ENCODE assay signal across 12 cellular contexts in genomic region chr9:123742009-123742767, GRCh38.
DNase-seq lines count a peak whose midpoint lies in the region; ATAC-seq and TF ChIP-seq lines count a peak whose summit lies in the region.
"Had no signal": no experiment of that assay in that cellular context is flagged by ENCODE, and none has a peak within 500 bp of the region (broad histone marks: within the 10 kb centered on the region; RNA-seq: fewer than 3 reads in every experiment).

No MANE protein-coding gene starts in this region.

- no peaks in the 10 kb centered on the region for H3K36me3 ChIP-seq in testis (ENCODE audit: low read depth, missing control alignments)

- no peak for TF ChIP-seq POLR2A in testis (IDR thresholded peaks at IDR 0.05)

- H3K27me3 Mint-ChIP-seq in activated CD8-positive, alpha-beta T cell treated with anti-CD3 and anti-CD28 coated beads for 36 hours = no peaks in the 10 kb centered on the region
- H3K27me3 Mint-ChIP-seq: naive B cell had no signal

- H3K4me3 Mint-ChIP-seq in activated CD8-positive, alpha-beta T cell treated with anti-CD3 and anti-CD28 coated beads for 36 hours = no peak overlapping the region
- H3K4me3 Mint-ChIP-seq: naive B cell; T-helper 1 cell treated with Interleukin-12 subunit alpha and Interleukin-12 subunit beta and Interleukin-4 antibody, amounts not matched to agents 30 μg/mL and 1 μg/mL, for 36 hours had no signal

- H3K4me1 ChIP-seq in testis = peaks cover 13% of the 10 kb centered on the region

- TF ChIP-seq CTCF in fibroblast of mammary gland (conservative IDR thresholded peaks at IDR 0.05; ENCODE audit: control insufficient read depth, insufficient read depth, low read depth, low read length) (no peak), testis (IDR thresholded peaks at IDR 0.05) (no peak)
- TF ChIP-seq CTCF in activated CD8-positive, alpha-beta T cell treated with anti-CD3 and anti-CD28 coated beads for 36 hours (IDR thresholded peaks at IDR 0.05) = no peak

- no peak for ATAC-seq in activated CD8-positive, alpha-beta T cell treated with anti-CD3 and anti-CD28 coated beads for 36 hours

- CTCF ChIA-PET in activated CD8-positive, alpha-beta T cell treated with anti-CD3 and anti-CD28 coated beads for 36 hours (lab: Charles Lee) = no interaction called here

- no peaks in the 10 kb centered on the region for H3K9me3 Mint-ChIP-seq in activated CD8-positive, alpha-beta T cell treated with anti-CD3 and anti-CD28 coated beads for 36 hours
- H3K9me3 Mint-ChIP-seq: naive B cell; T-helper 1 cell treated with Interleukin-12 subunit alpha and Interleukin-12 subunit beta and Interleukin-4 antibody, amounts not matched to agents 30 μg/mL and 1 μg/mL, for 36 hours had no signal

- H3K36me3 Mint-ChIP-seq in activated CD8-positive, alpha-beta T cell treated with anti-CD3 and anti-CD28 coated beads for 36 hours (ENCODE audit: low read depth) = no peaks in the 10 kb centered on the region

- DNase-seq in DMS153 (lab: John Stamatoyannopoulos, UW) (peak; percentile 40), DMS153 treated with DMSO at 0.1 percent for 48 hours (lab: John Stamatoyannopoulos, UW; ENCODE audit: unreplicated experiment) (no peak), fibroblast of mammary gland (ENCODE audit: low read depth) (peak; percentile 59), middle frontal gyrus (ENCODE audit: extremely low spot score, low spot score) (peak; percentile 37), testis (peak; percentile 67), NCI-H1105 (lab: John Stamatoyannopoulos, UW) (no peak)
- DNase-seq in activated CD8-positive, alpha-beta T cell treated with anti-CD3 and anti-CD28 coated beads for 36 hours = no peak
- no peak for DNase-seq in stimulated activated CD4-positive, alpha-beta T cell treated with anti-CD3 and anti-CD28 coated beads, Interleukin-2, amount 100 ng/mL, for 24 hours
- DNase-seq: naive B cell, NCI-H526 had no signal

- H3K27ac Mint-ChIP-seq in activated CD8-positive, alpha-beta T cell treated with anti-CD3 and anti-CD28 coated beads for 36 hours = no peak overlapping the region
- H3K27ac Mint-ChIP-seq: T-helper 1 cell treated with Interleukin-12 subunit alpha and Interleukin-12 subunit beta and Interleukin-4 antibody, amounts not matched to agents 30 μg/mL and 1 μg/mL, for 36 hours had no signal

- peak overlapping the region; percentile 4 to 60 for H3K27ac ChIP-seq in testis
- H3K27ac ChIP-seq: 22Rv1 had no signal

- WGBS in testis, 2 donors = 25 to 34% methylated on average over 7 of the region's 7 CpGs

- H3K27me3 ChIP-seq in testis = no peaks in the 10 kb centered on the region

- H3K4me1 Mint-ChIP-seq in activated CD8-positive, alpha-beta T cell treated with anti-CD3 and anti-CD28 coated beads for 36 hours (ENCODE audit: low read depth) = peaks cover 6% of the 10 kb centered on the region

- POLR2A ChIA-PET in activated CD8-positive, alpha-beta T cell treated with anti-CD3 and anti-CD28 coated beads for 36 hours (lab: Charles Lee) = interaction anchor here (0.6 kb wide), 1 partner anchor 42 kb away, joined by 4 read pairs; no protein-coding TSS in a partner anchor

- H3K9me3 ChIP-seq in testis = no peaks in the 10 kb centered on the region

- no peak overlapping the region for H3K4me3 ChIP-seq in fibroblast of mammary gland (ENCODE audit: control insufficient read depth, low read depth, low read length)
- H3K4me3 ChIP-seq in testis = no peak overlapping the region

- intact Hi-C loops in testis (cut with DNase I; ENCODE audit: low total_unique reads) = no loop called here
- intact Hi-C loops in activated CD8-positive, alpha-beta T cell treated with anti-CD3 and anti-CD28 coated beads for 36 hours (cut with micrococcal nuclease) = no loop called here

Comparison
In these comparisons a context has a peak if more than half of its experiments do, and no peak if none do; other contexts are left out.
1. DNase-seq: peak in DMS153 (single experiment), fibroblast of mammary gland (single experiment), middle frontal gyrus (single experiment) and testis (single experiment); none in DMS153 treated with DMSO at 0.1 percent for 48 hours (single experiment), NCI-H1105 (single experiment), activated CD8-positive, alpha-beta T cell treated with anti-CD3 and anti-CD28 coated beads for 36 hours (single experiment) and stimulated activated CD4-positive, alpha-beta T cell treated with anti-CD3 and anti-CD28 coated beads, Interleukin-2, amount 100 ng/mL, for 24 hours (0 of 2).